1 cellular context compared by ENCODE assay signal in genomic region chr2:241678784-241679540, GRCh38.
TF ChIP-seq lines count a peak whose summit lies in the region.

No MANE protein-coding gene starts in this region.

TF ChIP-seq in K562, 482 proteins besides CTCF, POLR2A, EP300 and RAD21:
- TF ChIP-seq HDAC1 (IDR thresholded peaks at IDR 0.05) = no peak
- peak; percentile 32; the same call in 1 of the 2 replicates for TF ChIP-seq RBFOX2 (IDR thresholded peaks at IDR 0.05; ENCODE audit: low read depth, low read length)
- TF ChIP-seq POLR2G (IDR thresholded peaks at IDR 0.05; ENCODE audit: low read depth, low read length) = peak; percentile 25; the same call in 1 of the 2 replicates
